21 cellular contexts compared by ENCODE assay signal in the genomic region with DNA sequence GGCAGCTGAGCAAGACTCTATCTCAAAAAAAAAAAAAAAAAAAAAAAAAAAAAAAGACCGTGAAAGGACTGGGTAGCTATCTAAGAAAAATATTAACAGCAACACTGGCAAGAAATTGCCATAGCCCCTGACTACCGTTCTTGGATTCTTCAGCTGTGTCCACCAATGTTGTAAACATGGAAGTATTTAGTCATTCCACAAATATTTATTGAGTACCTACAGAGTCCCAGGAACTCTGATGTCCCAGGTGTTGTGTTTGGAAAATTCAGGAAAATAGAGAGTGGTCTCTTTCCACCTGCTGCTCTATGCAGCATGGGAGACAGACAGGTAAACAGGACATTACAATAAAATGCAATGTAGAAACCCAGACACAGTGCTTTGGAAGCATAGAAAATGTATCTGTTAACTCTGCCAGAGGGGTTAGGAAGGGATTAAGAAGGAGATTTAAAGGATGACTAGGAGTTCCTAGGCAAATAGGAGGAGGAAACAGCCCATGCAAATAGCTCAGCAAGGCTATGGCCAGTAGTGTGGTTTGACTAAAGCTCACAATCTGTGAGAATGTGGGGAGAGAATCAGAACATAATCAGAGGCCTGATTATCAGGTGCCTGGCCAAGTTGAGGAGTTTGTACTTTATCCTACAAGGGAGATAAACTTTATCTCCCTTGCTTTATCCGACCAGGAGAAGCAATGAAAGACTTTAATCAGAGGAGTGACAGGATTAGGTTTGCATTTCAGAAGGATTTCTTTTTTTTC. TPM values are rescaled to one million over a fixed set of nuclear protein-coding genes. Genes with fewer than 3 reads are reported as not detected.
A peak's percentile ranks its signal among the peaks of the same experiment; 100 is the strongest.
DNase-seq lines count a peak whose midpoint lies in the region; ATAC-seq and TF ChIP-seq lines count a peak whose summit lies in the region.
"Had no signal": no experiment of that assay in that cellular context is flagged by ENCODE, and none has a peak within 500 bp of the region (broad histone marks: within the 10 kb centered on the region; RNA-seq: fewer than 3 reads in every experiment).

No MANE protein-coding gene starts in this region.

- no peak for TF ChIP-seq CTCF in hepatocyte (IDR thresholded peaks at IDR 0.05; ENCODE audit: poor library complexity)
- TF ChIP-seq CTCF in tibial nerve (IDR thresholded peaks at IDR 0.05) = no peak

- peaks cover 26% of the 10 kb centered on the region for H3K79me2 ChIP-seq in hepatocyte

- H3K4me3 ChIP-seq in hepatocyte (no peak overlapping the region), tibial nerve (no peak overlapping the region)
- H3K4me3 ChIP-seq: lung had no signal

- H2AFZ ChIP-seq in hepatocyte = no peak overlapping the region

- H3K9me3 ChIP-seq in T-helper 17 cell (ENCODE audit: control insufficient read depth, low read length, poor library complexity, severe bottlenecking) (no peaks in the 10 kb centered on the region), hepatocyte (ENCODE audit: low read depth) (no peaks in the 10 kb centered on the region), tibial nerve (no peaks in the 10 kb centered on the region)

- no peak for TF ChIP-seq EP300 in tibial nerve (IDR thresholded peaks at IDR 0.05)

- H4K20me1 ChIP-seq in hepatocyte (ENCODE audit: insufficient read depth, poor library complexity, severe bottlenecking) = peaks cover 20% of the 10 kb centered on the region

- no peaks in the 10 kb centered on the region for H3K27me3 Mint-ChIP-seq in activated naive CD4-positive, alpha-beta T cell treated with anti-CD3 and anti-CD28 coated beads, Interleukin-2, amount 50 U/mL, for 24 hours
- H3K27me3 Mint-ChIP-seq in T-helper 17 cell = no peaks in the 10 kb centered on the region
- no peaks in the 10 kb centered on the region for H3K27me3 Mint-ChIP-seq in stimulated activated memory B cell treated with anti-CD40 and anti-IgM and Interleukin-4, amounts not matched to agents 10 μg/mL and 1 μg/mL and 100 μg/mL, for 72 hours

- no peak for DNase-seq in activated naive CD4-positive, alpha-beta T cell treated with Interleukin-2 at 50 U/mL for 16 hours
- DNase-seq in T-helper 17 cell = no peak
- DNase-seq in hepatocyte (ENCODE audit: low spot score) = peak; percentile 42
- DNase-seq in NCI-H510A treated with DMSO at 0.1 percent for 48 hours (lab: John Stamatoyannopoulos, UW) = no peak
- no peak for DNase-seq in tibial nerve (ENCODE audit: low spot score in 2 of 2)
- DNase-seq in NCI-H446 treated with DMSO at 0.1 percent for 48 hours (lab: John Stamatoyannopoulos, UW) = no peak
- DNase-seq: activated CD4-positive, CD25-positive, alpha-beta regulatory T cell treated with anti-CD3 and anti-CD28 coated beads, Interleukin-2, amount 50 U/mL, for 72 hours; activated gamma-delta T cell; effector CD8-positive, alpha-beta T cell; foreskin keratinocyte; H9; NCI-H1930; NCI-H69 had no signal

- H3K27ac ChIP-seq in hepatocyte = peak overlapping the region; percentile 79
- H3K27ac ChIP-seq in tibial nerve = no peak overlapping the region
- H3K27ac ChIP-seq: foreskin keratinocyte, HL-60, RWPE1 had no signal

- no peak for TF ChIP-seq POLR2A in tibial nerve (IDR thresholded peaks at IDR 0.05)

- 40% methylated on average over 3 of the region's 3 CpGs for WGBS in hepatocyte (ENCODE audit: low lambda C conversion rate, missing lambda C conversion rate)
- 77 to 81% methylated on average over 3 of the region's 3 CpGs for WGBS in tibial nerve, 2 donors

- no peaks in the 10 kb centered on the region for H3K9me3 Mint-ChIP-seq in activated naive CD4-positive, alpha-beta T cell treated with anti-CD3 and anti-CD28 coated beads, Interleukin-2, amount 50 U/mL, for 24 hours
- no peaks in the 10 kb centered on the region for H3K9me3 Mint-ChIP-seq in stimulated activated memory B cell treated with anti-CD40 and anti-IgM and Interleukin-4, amounts not matched to agents 10 μg/mL and 1 μg/mL and 100 μg/mL, for 72 hours
- H3K9me3 Mint-ChIP-seq: H9 had no signal

- H3K4me1 ChIP-seq in hepatocyte (ENCODE audit: insufficient read depth) (peaks cover 25% of the 10 kb centered on the region), tibial nerve (peaks cover 0 to 27% (median 22%) of the 10 kb centered on the region in 4 donors)
- H3K4me1 ChIP-seq: foreskin keratinocyte had no signal

- H3K36me3 ChIP-seq in hepatocyte (replicated peaks; ENCODE audit: insufficient read depth, low read depth) = no peaks in the 10 kb centered on the region
- no peaks in the 10 kb centered on the region for H3K36me3 ChIP-seq in tibial nerve

- H3K36me3 Mint-ChIP-seq in activated naive CD4-positive, alpha-beta T cell treated with anti-CD3 and anti-CD28 coated beads, Interleukin-2, amount 50 U/mL, for 24 hours = peaks cover 10% of the 10 kb centered on the region
- H3K36me3 Mint-ChIP-seq in T-helper 17 cell (ENCODE audit: low read depth) = peaks cover 6% of the 10 kb centered on the region
- peaks cover 17% of the 10 kb centered on the region for H3K36me3 Mint-ChIP-seq in stimulated activated memory B cell treated with anti-CD40 and anti-IgM and Interleukin-4, amounts not matched to agents 10 μg/mL and 1 μg/mL and 100 μg/mL, for 72 hours

- H3K27me3 ChIP-seq in hepatocyte (peaks cover 5% of the 10 kb centered on the region), tibial nerve (no peaks in the 10 kb centered on the region)
- H3K27me3 ChIP-seq: foreskin keratinocyte had no signal

- peaks cover 62% of the 10 kb centered on the region for H3K4me1 Mint-ChIP-seq in activated naive CD4-positive, alpha-beta T cell treated with anti-CD3 and anti-CD28 coated beads, Interleukin-2, amount 50 U/mL, for 24 hours
- peaks cover 52% of the 10 kb centered on the region for H3K4me1 Mint-ChIP-seq in T-helper 17 cell
- peaks cover 53% of the 10 kb centered on the region for H3K4me1 Mint-ChIP-seq in stimulated activated memory B cell treated with anti-CD40 and anti-IgM and Interleukin-4, amounts not matched to agents 10 μg/mL and 1 μg/mL and 100 μg/mL, for 72 hours

- H3K9me2 ChIP-seq in hepatocyte (replicated peaks; ENCODE audit: insufficient read depth) = no peaks in the 10 kb centered on the region

- ATAC-seq in T-helper 17 cell = no peak
- ATAC-seq in stimulated activated memory B cell treated with anti-CD40 and anti-IgM and Interleukin-4, amounts not matched to agents 10 μg/mL and 1 μg/mL and 100 μg/mL, for 72 hours = no peak
- ATAC-seq: foreskin keratinocyte had no signal

- H3K4me2 ChIP-seq in hepatocyte = peak overlapping the region; percentile 91

- H3K4me3 Mint-ChIP-seq in activated naive CD4-positive, alpha-beta T cell treated with anti-CD3 and anti-CD28 coated beads, Interleukin-2, amount 50 U/mL, for 24 hours = peak overlapping the region; percentile 43
- H3K4me3 Mint-ChIP-seq in T-helper 17 cell = peak overlapping the region; percentile 39
- H3K4me3 Mint-ChIP-seq in stimulated activated memory B cell treated with anti-CD40 and anti-IgM and Interleukin-4, amounts not matched to agents 10 μg/mL and 1 μg/mL and 100 μg/mL, for 72 hours = no peak overlapping the region

- peak overlapping the region; percentile 14 for H3K27ac Mint-ChIP-seq in activated naive CD4-positive, alpha-beta T cell treated with anti-CD3 and anti-CD28 coated beads, Interleukin-2, amount 50 U/mL, for 24 hours
- H3K27ac Mint-ChIP-seq in T-helper 17 cell = peak overlapping the region; percentile 97
- peak overlapping the region; percentile 91 for H3K27ac Mint-ChIP-seq in stimulated activated memory B cell treated with anti-CD40 and anti-IgM and Interleukin-4, amounts not matched to agents 10 μg/mL and 1 μg/mL and 100 μg/mL, for 72 hours

RNA-seq across cellular contexts. Expression of gene DLST, which starts 2.1 kb away (rescaled TPM):
- total RNA-seq in T-helper 17 cell = 100 to 1,000 TPM; 127 to 134 TPM
- total RNA-seq in hepatocyte = 68.7 and 69.4 TPM in 2 replicates
- polyA plus RNA-seq in hepatocyte = 5.6 and 10.8 TPM in 2 replicates
- 10 to 100 TPM; 73.5 to 94.8 (median 87.2) TPM for total RNA-seq in tibial nerve

RNA-seq across cellular contexts. Expression of gene PROX2, which starts 3.7 kb away (rescaled TPM):
- total RNA-seq in T-helper 17 cell = not detected
- not detected in 2 replicates for total RNA-seq in hepatocyte
- 0.50 TPM in 1 of 2 replicates, not detected in the other for polyA plus RNA-seq in hepatocyte
- not detected for total RNA-seq in tibial nerve
- total RNA-seq: bronchial epithelial cell, foreskin keratinocyte, H9, osteoblast, subcutaneous adipose tissue had no signal
- polyA plus RNA-seq: foreskin keratinocyte had no signal

RNA-seq across cellular contexts. Expression of gene RPS6KL1, which starts 43.5 kb away (rescaled TPM):
- 1 to 10 TPM; 1.0 to 1.9 TPM for total RNA-seq in T-helper 17 cell
- 0.57 and 1.2 TPM in 2 replicates for total RNA-seq in hepatocyte
- polyA plus RNA-seq in hepatocyte = 0.18 and 1.5 TPM in 2 replicates
- total RNA-seq in tibial nerve = 10 to 100 TPM in 2 of 4 donors, 1 to 10 TPM in 2; 2.0 to 20.7 (median 7.7) TPM

Comparison
In these comparisons a context has a peak if more than half of its experiments do, and no peak if none do; other contexts are left out.
1. H3K27ac Mint-ChIP-seq: peak in every context shown above with its lines; median percentile 97 in T-helper 17 cell; 91 in stimulated activated memory B cell treated with anti-CD40 and anti-IgM and Interleukin-4, amounts not matched to agents 10 μg/mL and 1 μg/mL and 100 μg/mL, for 72 hours; 14 in activated naive CD4-positive, alpha-beta T cell treated with anti-CD3 and anti-CD28 coated beads, Interleukin-2, amount 50 U/mL, for 24 hours.